In genomic region chr10:16381083-16381482, GRCh38 we compare ENCODE assay signal across 11 cellular contexts. TPM values are rescaled to one million over a fixed set of nuclear protein-coding genes. Genes with fewer than 3 reads are reported as not detected.
DNase-seq lines count a peak whose midpoint lies in the region; ATAC-seq and TF ChIP-seq lines count a peak whose summit lies in the region.
"Had no signal": no experiment of that assay in that cellular context is flagged by ENCODE, and none has a peak within 500 bp of the region (broad histone marks: within the 10 kb centered on the region; RNA-seq: fewer than 3 reads in every experiment).

No MANE protein-coding gene starts in this region.

- TF ChIP-seq POLR2A in GM18505 (IDR thresholded peaks at IDR 0.05; ENCODE audit: borderline replicate concordance, extremely low read depth, insufficient read depth, insufficient read length), result no peak

- DNase-seq in epithelial cell of esophagus (ENCODE audit: low read depth) (peak; percentile 19), SKM-1 treated with dmso at 0.1 percent for 144 hours (lab: John Stamatoyannopoulos, UW; ENCODE audit: unreplicated experiment) (no peak), omental fat pad (ENCODE audit: low spot score) (no peak), H7 (no peak)
- no peak for DNase-seq in stimulated activated CD4-positive, alpha-beta T cell treated with anti-CD3 and anti-CD28 coated beads, Interleukin-15, amount 100 ng/mL, for 24 hours
- DNase-seq: COR-L47, NCI-H345, nucleus accumbens had no signal

- no peaks in the 10 kb centered on the region for H3K36me3 ChIP-seq in H7 (replicated peaks; ENCODE audit: control insufficient read depth, insufficient read depth, low read length)

- peak; percentile 73 for ATAC-seq in GM18505 (IDR thresholded peaks at IDR 0.05; ENCODE audit: unreplicated experiment)
- ATAC-seq in GM21619 (IDR thresholded peaks at IDR 0.05; ENCODE audit: unreplicated experiment), result peak; percentile 97
- ATAC-seq in HG03442 (IDR thresholded peaks at IDR 0.05; ENCODE audit: unreplicated experiment), result peak; percentile 80
- no peak for ATAC-seq in omental fat pad (ENCODE audit: low FRiP score)

- no peaks in the 10 kb centered on the region for H3K27me3 ChIP-seq in H7 (ENCODE audit: control insufficient read depth, insufficient read depth, low read length)

- TF ChIP-seq CTCF in epithelial cell of esophagus (IDR thresholded peaks at IDR 0.05; ENCODE audit: insufficient read depth, low read depth, low read length, missing control alignments) (no peak), omental fat pad (IDR thresholded peaks at IDR 0.05) (no peak)

- no peak overlapping the region for H3K4me3 ChIP-seq in epithelial cell of esophagus (ENCODE audit: low read length)
- no peak overlapping the region for H3K4me3 ChIP-seq in H7 (ENCODE audit: insufficient read depth, low read depth, low read length)

RNA-seq across cellular contexts. Expression of gene PTER, which starts 55.7 kb away (rescaled TPM):
- 10 to 100 TPM in 3 of 4 donors, 1 to 10 TPM in 1; 7.1 to 19.5 (median 12.8) TPM for total RNA-seq in omental fat pad
- total RNA-seq in H7 (2014; rRNA removed; shearing (Covaris generic)), result 7.4 and 9.0 TPM in 2 replicates
